Comparison of ENCODE assay signal across 8 cellular contexts in genomic region chr17:74493381-74493833, GRCh38. TPM values are rescaled to one million over a fixed set of nuclear protein-coding genes. Genes with fewer than 3 reads are reported as not detected.
A peak's percentile ranks its signal among the peaks of the same experiment; 100 is the strongest.
DNase-seq lines count a peak whose midpoint lies in the region; ATAC-seq, FAIRE-seq and TF ChIP-seq lines count a peak whose summit lies in the region.

No MANE protein-coding gene starts in this region.

- intact Hi-C loops in upper lobe of right lung (cut with DNase I) = no loop called here

- H3K4me1 ChIP-seq in SJCRH30 = no peaks in the 10 kb centered on the region
- no peaks in the 10 kb centered on the region for H3K4me1 ChIP-seq in upper lobe of right lung

- TF ChIP-seq CTCF in upper lobe of right lung (IDR thresholded peaks at IDR 0.05) = peak; percentile 91

- H3K27ac ChIP-seq in SJCRH30 = no peak overlapping the region
- no peak overlapping the region for H3K27ac ChIP-seq in upper lobe of right lung

- ATAC-seq in upper lobe of right lung (peak; percentile 96), GM18505 (IDR thresholded peaks at IDR 0.05; ENCODE audit: unreplicated experiment) (no peak)

- FAIRE-seq in frontal cortex (lab: Jason Lieb, UNC) = no peak

- no peak for TF ChIP-seq POLR2A in GM18505 (IDR thresholded peaks at IDR 0.05; ENCODE audit: borderline replicate concordance, extremely low read depth, insufficient read depth, insufficient read length)

- H3K36me3 ChIP-seq in SJCRH30 (no peaks in the 10 kb centered on the region), upper lobe of right lung (no peaks in the 10 kb centered on the region)

- no peaks in the 10 kb centered on the region for H3K9me3 ChIP-seq in SJCRH30 (replicated peaks)
- no peaks in the 10 kb centered on the region for H3K9me3 ChIP-seq in upper lobe of right lung

- no peak for TF ChIP-seq EP300 in Ishikawa (IDR thresholded peaks at IDR 0.05; ENCODE audit: borderline replicate concordance)

- peak; percentile 45 for DNase-seq in EL
- peak; percentile 60 to 82 for DNase-seq in SJCRH30
- peak; percentile 87 for DNase-seq in activated effector memory CD4-positive, alpha-beta T cell treated with anti-CD3 and anti-CD28 coated beads, Interleukin-2, amount 50 U/mL, for 16 hours
- DNase-seq in frontal cortex (ENCODE audit: low spot score in 2 of 2) = peak; percentile 38 to 70
- DNase-seq in nucleus accumbens (lab: John Stamatoyannopoulos, UW) = peak in 44 of 56 donors; percentile 6 to 81 (median 31)
- DNase-seq in upper lobe of right lung = peak; percentile 80

- TF ChIP-seq RAD21 in Ishikawa (IDR thresholded peaks at IDR 0.05; ENCODE audit: low read depth) = peak; percentile 88

- peaks cover 8% of the 10 kb centered on the region for H3K27me3 ChIP-seq in SJCRH30
- peaks cover 4% of the 10 kb centered on the region for H3K27me3 ChIP-seq in upper lobe of right lung

- H3K4me3 ChIP-seq in SJCRH30 = no peak overlapping the region
- H3K4me3 ChIP-seq in upper lobe of right lung = no peak overlapping the region

TF ChIP-seq in Ishikawa, 13 proteins besides CTCF, POLR2A, EP300 and RAD21:
- TF ChIP-seq CREB1 (IDR thresholded peaks at IDR 0.05; ENCODE audit: low read depth) (no peak), REST (IDR thresholded peaks at IDR 0.05; ENCODE audit: low read depth) (no peak), MAX (IDR thresholded peaks at IDR 0.05) (no peak), ZBTB7A (IDR thresholded peaks at IDR 0.05; ENCODE audit: low read depth) (no peak), USF1 (IDR thresholded peaks at IDR 0.05) (no peak)

RNA-seq across cellular contexts. Expression of gene CD300A, which starts 27.0 kb away (rescaled TPM):
- not detected in 2 replicates for total RNA-seq in SJCRH30 (2014; rRNA removed; shearing (Covaris generic))
- total RNA-seq in frontal cortex (2.4 TPM), upper lobe of right lung (17.5 TPM)

RNA-seq across cellular contexts. Expression of gene CD300LB, which starts 37.9 kb away (rescaled TPM):
- not detected in 2 replicates for total RNA-seq in SJCRH30 (2014; rRNA removed; shearing (Covaris generic))
- not detected for total RNA-seq in frontal cortex
- total RNA-seq in upper lobe of right lung = 1.3 TPM

RNA-seq across cellular contexts. Expression of gene CD300C, which starts 52.5 kb away (rescaled TPM):
- total RNA-seq in SJCRH30 (2014; rRNA removed; shearing (Covaris generic)) = not detected in 2 replicates
- not detected for total RNA-seq in frontal cortex
- total RNA-seq in upper lobe of right lung = 8.2 TPM

Comparison
In these comparisons a context has a peak if more than half of its experiments do, and no peak if none do; other contexts are left out.
1. DNase-seq: peak in every context shown above with its lines; median percentile 87 in activated effector memory CD4-positive, alpha-beta T cell treated with anti-CD3 and anti-CD28 coated beads, Interleukin-2, amount 50 U/mL, for 16 hours; 80 in upper lobe of right lung; 71 in SJCRH30; 54 in frontal cortex; 45 in EL; 31 in nucleus accumbens.